In genomic region chr17:42428141-42428944, GRCh38 we compare ENCODE assay signal across 8 cellular contexts. TPM values are rescaled to one million over a fixed set of nuclear protein-coding genes. Genes with fewer than 3 reads are reported as not detected.
DNase-seq lines count a peak whose midpoint lies in the region; ATAC-seq and TF ChIP-seq lines count a peak whose summit lies in the region.

No MANE protein-coding gene starts in this region.

- no peaks in the 10 kb centered on the region for H3K4me1 ChIP-seq in cardiac muscle cell (ENCODE audit: low read depth)

- intact Hi-C loops in posterior cingulate gyrus (cut with DNase I) = no loop called here

- peaks cover 32% of the 10 kb centered on the region for H3K27me3 Mint-ChIP-seq in activated naive CD8-positive, alpha-beta T cell treated with anti-CD3 and anti-CD28 coated beads, Interleukin-2, amount 50 U/mL, for 24 hours

- no peaks in the 10 kb centered on the region for H3K36me3 ChIP-seq in cardiac muscle cell

- H3K36me3 Mint-ChIP-seq in activated naive CD8-positive, alpha-beta T cell treated with anti-CD3 and anti-CD28 coated beads, Interleukin-2, amount 50 U/mL, for 24 hours (ENCODE audit: low read depth) = no peaks in the 10 kb centered on the region

- H3K27ac Mint-ChIP-seq in activated naive CD8-positive, alpha-beta T cell treated with anti-CD3 and anti-CD28 coated beads, Interleukin-2, amount 50 U/mL, for 24 hours = no peak overlapping the region

- H3K4me3 Mint-ChIP-seq in activated naive CD8-positive, alpha-beta T cell treated with anti-CD3 and anti-CD28 coated beads, Interleukin-2, amount 50 U/mL, for 24 hours = no peak overlapping the region

- no peaks in the 10 kb centered on the region for H3K27me3 ChIP-seq in cardiac muscle cell

- H3K4me3 ChIP-seq in GM12864 (ENCODE audit: low read depth, low read length) = no peak overlapping the region
- no peak overlapping the region for H3K4me3 ChIP-seq in cardiac muscle cell

- H3K9me3 Mint-ChIP-seq in activated naive CD8-positive, alpha-beta T cell treated with anti-CD3 and anti-CD28 coated beads, Interleukin-2, amount 50 U/mL, for 24 hours = no peaks in the 10 kb centered on the region

- H3K27ac ChIP-seq in cardiac muscle cell = no peak overlapping the region

- ATAC-seq in activated naive CD8-positive, alpha-beta T cell treated with anti-CD3 and anti-CD28 coated beads, Interleukin-2, amount 50 U/mL, for 24 hours = peak; percentile 61
- ATAC-seq in GM21737 (IDR thresholded peaks at IDR 0.05; ENCODE audit: unreplicated experiment) = no peak

- DNase-seq in AML-193 (lab: John Stamatoyannopoulos, UW) (peak; percentile 69 to 72), GM12864 (ENCODE audit: low read depth) (no peak), NCI-H2227 treated with DMSO at 0.1 percent for 48 hours (lab: John Stamatoyannopoulos, UW) (peak; percentile 58), cardiac muscle cell (ENCODE audit: low read depth in 1 of 2, low spot score in 1 of 2) (peak; percentile 73 to 94), posterior cingulate gyrus (peak in 7 of 10 donors; percentile 31 to 90 (median 61)), GM19240 (ENCODE audit: insufficient read length, low spot score) (no peak)
- peak; percentile 24 for DNase-seq in activated naive CD8-positive, alpha-beta T cell treated with anti-CD3 and anti-CD28 coated beads, Interleukin-2, amount 50 U/mL, for 24 hours

- no peaks in the 10 kb centered on the region for H3K9me3 ChIP-seq in cardiac muscle cell (ENCODE audit: low read depth)

- no peaks in the 10 kb centered on the region for H3K4me1 Mint-ChIP-seq in activated naive CD8-positive, alpha-beta T cell treated with anti-CD3 and anti-CD28 coated beads, Interleukin-2, amount 50 U/mL, for 24 hours

- TF ChIP-seq CTCF in GM12864 (IDR thresholded peaks at IDR 0.05; ENCODE audit: low read depth, low read length, missing control alignments) (peak; percentile 71), cardiac muscle cell (IDR thresholded peaks at IDR 0.05; ENCODE audit: low read depth, low read length) (peak; percentile 86)

RNA-seq across cellular contexts. Expression of gene CAVIN1, which starts 5.3 kb away (rescaled TPM):
- total RNA-seq in cardiac muscle cell = 47.7 and 72.3 TPM in 2 replicates
- 40.0 and 61.3 TPM in 2 replicates for polyA plus RNA-seq in cardiac muscle cell

RNA-seq across cellular contexts. Expression of gene ATP6V0A1, which starts 30.3 kb away (rescaled TPM):
- 38.2 and 50.8 TPM in 2 replicates for total RNA-seq in cardiac muscle cell
- polyA plus RNA-seq in cardiac muscle cell = 43.0 and 44.6 TPM in 2 replicates

RNA-seq across cellular contexts. Expression of gene STAT3, which starts 40.1 kb away (rescaled TPM):
- 82.1 and 87.8 TPM in 2 replicates for total RNA-seq in cardiac muscle cell
- polyA plus RNA-seq in cardiac muscle cell = 82.7 and 102 TPM in 2 replicates

Comparison
In these comparisons a context has a peak if more than half of its experiments do, and no peak if none do; other contexts are left out.
1. DNase-seq: peak in AML-193 (2 of 2), NCI-H2227 treated with DMSO at 0.1 percent for 48 hours (single experiment), activated naive CD8-positive, alpha-beta T cell treated with anti-CD3 and anti-CD28 coated beads, Interleukin-2, amount 50 U/mL, for 24 hours (single experiment), cardiac muscle cell (2 of 2) and posterior cingulate gyrus (7 of 10); none in GM12864 (single experiment) and GM19240 (single experiment).